Comparison of ENCODE assay signal across 14 cellular contexts in the genomic region with DNA sequence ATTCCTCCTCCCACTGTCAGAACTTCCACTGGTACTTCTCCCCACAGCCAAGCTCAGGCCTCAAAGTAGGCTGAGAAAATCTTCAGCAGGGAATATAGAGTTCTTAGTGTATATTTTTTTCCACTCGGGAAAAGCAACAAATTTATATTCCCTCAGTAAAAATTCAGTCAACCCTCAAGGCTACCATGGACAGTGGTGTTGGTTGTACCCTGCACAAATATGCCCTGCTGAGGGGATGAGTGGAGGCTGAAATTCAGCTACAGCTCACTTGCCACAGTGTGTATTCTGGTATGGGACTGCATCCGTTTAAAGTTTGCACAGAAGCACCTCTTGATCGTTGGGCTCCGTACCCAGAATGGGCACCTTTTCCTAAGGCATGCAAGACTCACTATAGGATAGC.
"Had no signal": no experiment of that assay in that cellular context is flagged by ENCODE, and none has a peak within 500 bp of the region (broad histone marks: within the 10 kb centered on the region; RNA-seq: fewer than 3 reads in every experiment).

No MANE protein-coding gene starts in this region.

- H3K27ac ChIP-seq: brain microvascular endothelial cell, prostate gland, right lobe of liver had no signal

- H3K4me3 Mint-ChIP-seq: activated CD4-positive, alpha-beta T cell treated with anti-CD3 and anti-CD28 coated beads, Interleukin-2, amount 10 ng/mL, durations not matched to agents 7 days and 5 days; activated naive CD8-positive, alpha-beta T cell treated with anti-CD3 and anti-CD28 coated beads for 36 hours; activated T-helper 1 cell treated with anti-CD3 and anti-CD28 coated beads, Interleukin-12 subunit alpha, Interleukin-12 subunit beta, Interleukin-2, Interleukin-4 antibody, amounts not matched to agents 30 ng/mL and 10 ng/mL and 1 ng/mL, durations not matched to agents 14 hours and 24 hours and 36 hours; dendritic cell treated with granulocyte-macrophage colony-stimulating factor and Interleukin-4, amounts not matched to agents 40 ng/mL and 50 ng/mL, for 4 days; nephron; T-helper 2 cell treated with Interferon-gamma antibody and Interleukin-4, amounts not matched to agents 5 μg/mL and 100 μg/mL, for 36 hours had no signal

- H3K36me3 Mint-ChIP-seq: activated naive CD8-positive, alpha-beta T cell treated with anti-CD3 and anti-CD28 coated beads for 36 hours had no signal

- H3K4me1 ChIP-seq: prostate gland had no signal

- H3K36me3 ChIP-seq: brain microvascular endothelial cell, prostate gland, right lobe of liver had no signal

- DNase-seq: activated CD4-positive, alpha-beta T cell treated with anti-CD3 and anti-CD28 coated beads, Interleukin-2, amount 10 ng/mL, durations not matched to agents 7 days and 5 days; activated CD8-positive, alpha-beta memory T cell treated with anti-CD3 and anti-CD28 coated beads for 24 hours; activated naive CD8-positive, alpha-beta T cell treated with anti-CD3 and anti-CD28 coated beads for 36 hours; brain microvascular endothelial cell; cerebellar nuclear complex; effector memory CD4-positive, alpha-beta T cell; stimulated activated CD4-positive, alpha-beta T cell treated with anti-CD3 and anti-CD28 coated beads, Interleukin-12 subunit alpha, Interleukin-12 subunit beta, amount 100 ng/mL, for 4 hours; stimulated activated CD4-positive, alpha-beta T cell treated with anti-CD3 and anti-CD28 coated beads, Interleukin-2, amount 100 ng/mL, for 24 hours had no signal

- H3K27me3 ChIP-seq: right lobe of liver had no signal

- H3K27ac Mint-ChIP-seq: activated CD4-positive, alpha-beta T cell treated with anti-CD3 and anti-CD28 coated beads, Interleukin-2, amount 10 ng/mL, durations not matched to agents 7 days and 5 days; activated naive CD8-positive, alpha-beta T cell treated with anti-CD3 and anti-CD28 coated beads for 36 hours; activated T-helper 1 cell treated with anti-CD3 and anti-CD28 coated beads, Interleukin-12 subunit alpha, Interleukin-12 subunit beta, Interleukin-2, Interleukin-4 antibody, amounts not matched to agents 30 ng/mL and 10 ng/mL and 1 ng/mL, durations not matched to agents 14 hours and 24 hours and 36 hours; dendritic cell treated with granulocyte-macrophage colony-stimulating factor and Interleukin-4, amounts not matched to agents 40 ng/mL and 50 ng/mL, for 4 days; nephron; T-helper 2 cell treated with Interferon-gamma antibody and Interleukin-4, amounts not matched to agents 5 μg/mL and 100 μg/mL, for 36 hours had no signal

- H3K9me3 ChIP-seq: prostate gland, right lobe of liver had no signal

- H3K4me3 ChIP-seq: prostate gland, right lobe of liver had no signal

- H3K9me3 Mint-ChIP-seq: activated CD4-positive, alpha-beta T cell treated with anti-CD3 and anti-CD28 coated beads, Interleukin-2, amount 10 ng/mL, durations not matched to agents 7 days and 5 days; activated naive CD8-positive, alpha-beta T cell treated with anti-CD3 and anti-CD28 coated beads for 36 hours; activated T-helper 1 cell treated with anti-CD3 and anti-CD28 coated beads, Interleukin-12 subunit alpha, Interleukin-12 subunit beta, Interleukin-2, Interleukin-4 antibody, amounts not matched to agents 30 ng/mL and 10 ng/mL and 1 ng/mL, durations not matched to agents 14 hours and 24 hours and 36 hours; dendritic cell treated with granulocyte-macrophage colony-stimulating factor and Interleukin-4, amounts not matched to agents 40 ng/mL and 50 ng/mL, for 4 days; nephron; T-helper 2 cell treated with Interferon-gamma antibody and Interleukin-4, amounts not matched to agents 5 μg/mL and 100 μg/mL, for 36 hours had no signal
